In the genomic region with DNA sequence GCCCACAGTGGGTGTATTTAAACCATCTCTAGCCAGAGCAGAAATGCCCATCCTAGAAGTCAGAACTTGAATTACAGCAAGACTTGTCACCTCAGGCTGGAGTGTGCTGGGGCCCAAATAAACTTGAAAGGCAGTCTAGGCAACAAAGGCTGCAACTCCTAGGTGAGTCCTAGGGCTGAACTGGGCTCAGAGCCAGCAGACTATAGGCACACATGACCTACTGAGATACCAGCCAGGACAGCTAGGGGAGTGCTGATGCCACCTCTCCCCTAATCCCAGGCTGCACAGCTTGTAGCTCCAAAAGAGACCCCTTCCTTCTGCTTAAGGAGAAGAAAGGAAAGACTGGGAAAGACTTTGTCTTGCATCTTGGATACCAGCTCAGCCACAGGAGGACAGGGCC, we compare ENCODE assay signal across 17 cellular contexts.
"Had no signal": no experiment of that assay in that cellular context is flagged by ENCODE, and none has a peak within 500 bp of the region (broad histone marks: within the 10 kb centered on the region; RNA-seq: fewer than 3 reads in every experiment).

No MANE protein-coding gene starts in this region.

- H3K27me3 ChIP-seq: cardiac muscle cell, suprapubic skin had no signal

- H3K4me1 Mint-ChIP-seq: memory B cell, naive B cell, neural crest cell had no signal

- H3K9me3 ChIP-seq: suprapubic skin had no signal

- H3K27ac ChIP-seq: cardiac muscle cell, left ventricle myocardium inferior, suprapubic skin, WERI-Rb-1 had no signal

- H3K27ac Mint-ChIP-seq: activated naive CD8-positive, alpha-beta T cell; activated T-helper 1 cell treated with anti-CD3 and anti-CD28 coated beads, Interleukin-12 subunit alpha, Interleukin-12 subunit beta, Interleukin-2, Interleukin-4 antibody, amounts not matched to agents 30 ng/mL and 10 ng/mL and 1 ng/mL, durations not matched to agents 14 hours and 24 hours and 36 hours; memory B cell; naive B cell; stimulated activated naive CD8-positive, alpha-beta T cell treated with anti-CD3 and anti-CD28 coated beads, Interleukin-15, Interleukin-2, amounts not matched to agents 100 ng/mL and 50 ng/mL, for 24 hours; type B pancreatic cell had no signal

- H3K9me3 Mint-ChIP-seq: type B pancreatic cell had no signal

- H3K36me3 ChIP-seq: cardiac muscle cell, WERI-Rb-1 had no signal

- H3K4me1 ChIP-seq: left ventricle myocardium inferior, suprapubic skin had no signal

- H3K4me3 Mint-ChIP-seq: activated naive CD8-positive, alpha-beta T cell; activated T-helper 1 cell treated with anti-CD3 and anti-CD28 coated beads, Interleukin-12 subunit alpha, Interleukin-12 subunit beta, Interleukin-2, Interleukin-4 antibody, amounts not matched to agents 30 ng/mL and 10 ng/mL and 1 ng/mL, durations not matched to agents 14 hours and 24 hours and 36 hours; memory B cell; naive B cell; neural crest cell; stimulated activated naive CD8-positive, alpha-beta T cell treated with anti-CD3 and anti-CD28 coated beads, Interleukin-15, Interleukin-2, amounts not matched to agents 100 ng/mL and 50 ng/mL, for 24 hours; type B pancreatic cell had no signal

- H3K4me3 ChIP-seq: cardiac muscle cell, left ventricle myocardium inferior, suprapubic skin had no signal

- H3K27me3 Mint-ChIP-seq: activated naive CD8-positive, alpha-beta T cell; memory B cell; naive B cell; stimulated activated naive CD8-positive, alpha-beta T cell treated with anti-CD3 and anti-CD28 coated beads, Interleukin-15, Interleukin-2, amounts not matched to agents 100 ng/mL and 50 ng/mL, for 24 hours; type B pancreatic cell had no signal

- DNase-seq: activated CD4-positive, alpha-beta T cell treated with anti-CD3 and anti-CD28 coated beads, Interleukin-2, amount 50 U/mL, for 48 hours; activated gamma-delta T cell treated with Interleukin-2 at 50 U/mL for 16 hours; dermis blood vessel endothelial cell; foreskin melanocyte; glutamatergic neuron; kidney; left ventricle myocardium inferior; naive B cell; WERI-Rb-1 had no signal
